22 cellular contexts compared by ENCODE assay signal in the genomic region with DNA sequence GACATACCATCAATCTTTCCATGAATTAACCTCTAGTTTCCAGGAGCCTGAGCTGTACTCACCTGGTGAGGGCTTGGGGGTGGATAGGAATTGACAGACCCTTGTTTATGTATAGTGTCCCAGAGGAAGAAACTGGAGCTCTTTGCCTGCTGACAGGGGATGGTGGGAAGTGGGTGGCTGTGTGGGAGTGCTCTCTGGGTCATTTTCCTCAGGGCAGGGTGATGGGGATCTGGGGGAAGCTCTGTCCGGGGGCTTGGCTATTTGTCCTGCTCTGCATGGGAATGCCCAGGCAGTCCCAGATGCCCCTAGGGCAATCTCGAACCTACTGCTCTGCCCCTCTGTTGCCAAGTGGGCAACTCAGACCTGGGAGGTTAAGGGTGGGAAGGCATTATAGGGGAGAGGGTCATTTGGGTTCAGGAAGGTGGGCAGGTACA. TPM values are rescaled to one million over a fixed set of nuclear protein-coding genes. Genes with fewer than 3 reads are reported as not detected.
DNase-seq lines count a peak whose midpoint lies in the region; ATAC-seq and TF ChIP-seq lines count a peak whose summit lies in the region.
"Had no signal": no experiment of that assay in that cellular context is flagged by ENCODE, and none has a peak within 500 bp of the region (broad histone marks: within the 10 kb centered on the region; RNA-seq: fewer than 3 reads in every experiment).

No MANE protein-coding gene starts in this region.

- H3K27me3 ChIP-seq in hepatocyte (no peaks in the 10 kb centered on the region), mucosa of rectum (ENCODE audit: control insufficient read depth in 2 of 2, insufficient read depth in 2 of 2, low read length in 2 of 2) (no peaks in the 10 kb centered on the region), stomach (no peaks in the 10 kb centered on the region), gastroesophageal sphincter (peaks cover 24% of the 10 kb centered on the region)

- H3K36me3 Mint-ChIP-seq in activated T-helper 17 cell treated with anti-CD3 and anti-CD28 coated beads, Interleukin-2, amount 50 U/mL, for 72 hours (ENCODE audit: low read depth): no peaks in the 10 kb centered on the region
- H3K36me3 Mint-ChIP-seq: IgD-negative memory B cell had no signal

- TF ChIP-seq EP300 in stomach (IDR thresholded peaks at IDR 0.05) (no peak), gastroesophageal sphincter (IDR thresholded peaks at IDR 0.05) (no peak)

- H3K27me3 Mint-ChIP-seq in activated T-helper 17 cell treated with anti-CD3 and anti-CD28 coated beads, Interleukin-2, amount 50 U/mL, for 72 hours: no peaks in the 10 kb centered on the region

- DNase-seq in hepatocyte (ENCODE audit: low spot score) (no peak), stomach (no peak), SHP77 treated with DMSO at 0.1 percent for 48 hours (lab: John Stamatoyannopoulos, UW) (no peak), H4 (ENCODE audit: low spot score) (no peak)
- DNase-seq: BE2C, EL, GF-D8, MV-4-11, NCI-H1105 treated with DMSO at 0.1 percent for 48 hours, NCI-H2081, NCI-H2171 treated with DMSO at 0.1 percent for 48 hours, NCI-H524 treated with DMSO at 0.1 percent for 48 hours, NCI-H82, SJCRH30 had no signal

- H3K4me3 Mint-ChIP-seq in activated T-helper 17 cell treated with anti-CD3 and anti-CD28 coated beads, Interleukin-2, amount 50 U/mL, for 72 hours: no peak overlapping the region
- H3K4me3 Mint-ChIP-seq: IgD-negative memory B cell had no signal

- peak overlapping the region; percentile 78 for H3K27ac ChIP-seq in hepatocyte
- peak overlapping the region; percentile 18 to 23 for H3K27ac ChIP-seq in mucosa of rectum (ENCODE audit: low read depth in 2 of 2, low read length in 2 of 2)
- peak overlapping the region; percentile 8 to 87 (median 69) for H3K27ac ChIP-seq in stomach
- H3K27ac ChIP-seq in gastroesophageal sphincter: no peak overlapping the region
- H3K27ac ChIP-seq: SJCRH30 had no signal

- peaks cover 39% of the 10 kb centered on the region for H3K4me1 ChIP-seq in hepatocyte (ENCODE audit: insufficient read depth)
- H3K4me1 ChIP-seq in mucosa of rectum (ENCODE audit: control insufficient read depth in 2 of 2, insufficient read depth in 2 of 2, low read length in 2 of 2): peaks cover 15 to 44% of the 10 kb centered on the region in 2 donors
- H3K4me1 ChIP-seq in stomach: peaks cover 32 to 52% (median 38%) of the 10 kb centered on the region in 4 donors
- no peaks in the 10 kb centered on the region for H3K4me1 ChIP-seq in gastroesophageal sphincter
- H3K4me1 ChIP-seq: BE2C, HAP-1, SJCRH30 had no signal

- no peaks in the 10 kb centered on the region for H3K79me2 ChIP-seq in hepatocyte

- no peaks in the 10 kb centered on the region for H3K9me2 ChIP-seq in hepatocyte (replicated peaks; ENCODE audit: insufficient read depth)

- no peak overlapping the region for H3K4me3 ChIP-seq in hepatocyte
- H3K4me3 ChIP-seq in mucosa of rectum (ENCODE audit: low read length in 2 of 2): no peak overlapping the region
- no peak overlapping the region for H3K4me3 ChIP-seq in stomach
- no peak overlapping the region for H3K4me3 ChIP-seq in gastroesophageal sphincter
- H3K4me3 ChIP-seq: HAP-1, SJCRH30 had no signal

- H3K9me3 ChIP-seq in hepatocyte (ENCODE audit: low read depth) (no peaks in the 10 kb centered on the region), mucosa of rectum (ENCODE audit: control insufficient read depth in 2 of 2, low read length in 2 of 2) (no peaks in the 10 kb centered on the region), stomach (no peaks in the 10 kb centered on the region), gastroesophageal sphincter (no peaks in the 10 kb centered on the region)
- H3K9me3 ChIP-seq: BE2C, HAP-1, SJCRH30 had no signal

- H3K9ac ChIP-seq in mucosa of rectum (ENCODE audit: low read depth in 1 of 2, low read length in 2 of 2): no peak overlapping the region

- ATAC-seq in activated T-helper 17 cell treated with anti-CD3 and anti-CD28 coated beads, Interleukin-2, amount 50 U/mL, for 72 hours (replicated peaks): no peak
- no peak for ATAC-seq in gastroesophageal sphincter
- no peak for ATAC-seq in GM21526 (IDR thresholded peaks at IDR 0.05; ENCODE audit: low FRiP score, unreplicated experiment)
- ATAC-seq: Panc1 had no signal

- H3K4me1 Mint-ChIP-seq in activated T-helper 17 cell treated with anti-CD3 and anti-CD28 coated beads, Interleukin-2, amount 50 U/mL, for 72 hours: peaks cover 9% of the 10 kb centered on the region

- H3K27ac Mint-ChIP-seq in activated T-helper 17 cell treated with anti-CD3 and anti-CD28 coated beads, Interleukin-2, amount 50 U/mL, for 72 hours: peak overlapping the region; percentile 58

- H4K20me1 ChIP-seq in hepatocyte (ENCODE audit: insufficient read depth, poor library complexity, severe bottlenecking): no peaks in the 10 kb centered on the region

- WGBS in hepatocyte (ENCODE audit: low lambda C conversion rate, missing lambda C conversion rate): 61% methylated on average over 2 of the region's 2 CpGs
- 46 to 71% (median 62%) methylated on average over 2 of the region's 2 CpGs for WGBS in stomach, 5 donors
- WGBS in gastroesophageal sphincter (ENCODE audit: low coverage in 1 of 2), 2 donors: 20 to 31% methylated on average over 2 of the region's 2 CpGs

- H3K9me3 Mint-ChIP-seq in activated T-helper 17 cell treated with anti-CD3 and anti-CD28 coated beads, Interleukin-2, amount 50 U/mL, for 72 hours: no peaks in the 10 kb centered on the region
- H3K9me3 Mint-ChIP-seq: IgD-negative memory B cell had no signal

- intact Hi-C loops in stomach (cut with DNase I; ENCODE audit: low total_unique reads): no loop called here

- TF ChIP-seq POLR2A in stomach (IDR thresholded peaks at IDR 0.05): no peak
- no peak for TF ChIP-seq POLR2A in gastroesophageal sphincter (IDR thresholded peaks at IDR 0.05)

- H3K36me3 ChIP-seq in hepatocyte (replicated peaks; ENCODE audit: insufficient read depth, low read depth) (no peaks in the 10 kb centered on the region), mucosa of rectum (ENCODE audit: control insufficient read depth in 2 of 2, insufficient read depth in 2 of 2, low read length in 2 of 2) (no peaks in the 10 kb centered on the region), stomach (no peaks in the 10 kb centered on the region), gastroesophageal sphincter (no peaks in the 10 kb centered on the region)
- H3K36me3 ChIP-seq: BE2C, HAP-1, SJCRH30 had no signal

- H2AFZ ChIP-seq in hepatocyte: no peak overlapping the region

- TF ChIP-seq CTCF in hepatocyte (IDR thresholded peaks at IDR 0.05; ENCODE audit: poor library complexity) (no peak), stomach (IDR thresholded peaks at IDR 0.05) (no peak), gastroesophageal sphincter (IDR thresholded peaks at IDR 0.05) (no peak)

- H3K4me2 ChIP-seq in hepatocyte: peak overlapping the region; percentile 51

RNA-seq across cellular contexts. Expression of gene DHRS2, which starts 21.8 kb away (rescaled TPM):
- total RNA-seq in activated T-helper 17 cell treated with anti-CD3 and anti-CD28 coated beads, Interleukin-2, amount 50 U/mL, for 72 hours: 10 to 100 TPM in 1 of 2 donors, 1 to 10 TPM in 1; 7.9 to 17.7 TPM
- 10.4 and 13.2 TPM in 2 replicates for total RNA-seq in hepatocyte
- polyA plus RNA-seq in hepatocyte: 14.2 and 15.1 TPM in 2 replicates
- 10 to 100 TPM in 1 of 5 donors, 1 to 10 TPM in 1, not detected in 3; 4.6 to 19.6 TPM for total RNA-seq in stomach
- polyA plus RNA-seq in stomach: 1 to 10 TPM; 3.7 to 9.7 (median 6.7) TPM
- under 1 TPM in 1 of 4 donors, not detected in 3; 0.12 TPM for total RNA-seq in gastroesophageal sphincter
- 15.9 and 17.2 TPM in 2 replicates for total RNA-seq in H4 (2014; rRNA removed; shearing (Covaris generic))
- polyA plus RNA-seq: IgD-negative memory B cell had no signal

RNA-seq across cellular contexts. Expression of gene JPH4, which starts 35.8 kb away (rescaled TPM):
- total RNA-seq in activated T-helper 17 cell treated with anti-CD3 and anti-CD28 coated beads, Interleukin-2, amount 50 U/mL, for 72 hours: not detected
- total RNA-seq in hepatocyte: 2.3 and 2.7 TPM in 2 replicates
- polyA plus RNA-seq in hepatocyte: 1.7 and 2.7 TPM in 2 replicates
- total RNA-seq in stomach: 1 to 10 TPM in 1 of 5 donors, under 1 TPM in 2, not detected in 2; 0.43 to 1.1 (median 0.58) TPM
- polyA plus RNA-seq in stomach: under 1 TPM; 0.15 to 0.50 (median 0.30) TPM
- 1 to 10 TPM in 3 of 4 donors, under 1 TPM in 1; 0.78 to 2.7 (median 1.5) TPM for total RNA-seq in gastroesophageal sphincter
- total RNA-seq in H4 (2014; rRNA removed; shearing (Covaris generic)): not detected in 2 replicates
- total RNA-seq: A673 had no signal

RNA-seq across cellular contexts. Expression of gene AP1G2, which starts 46.8 kb away (rescaled TPM):
- 100 to 1,000 TPM; 199 to 312 TPM for total RNA-seq in activated T-helper 17 cell treated with anti-CD3 and anti-CD28 coated beads, Interleukin-2, amount 50 U/mL, for 72 hours
- total RNA-seq in hepatocyte (87.5 and 114 TPM in 2 replicates), stomach (100 to 1,000 TPM in 4 of 5 donors, 10 to 100 TPM in 1; 39.1 to 531 (median 212) TPM), gastroesophageal sphincter (10 to 100 TPM in 3 of 4 donors, 1 to 10 TPM in 1; 7.2 to 43.1 (median 21.9) TPM)
- polyA plus RNA-seq in hepatocyte (191 and 282 TPM in 2 replicates), stomach (100 to 1,000 TPM in 2 of 3 donors, 10 to 100 TPM in 1; 85.9 to 214 (median 113) TPM)
- 0.06 and 0.43 TPM in 2 replicates for total RNA-seq in H4 (2014; rRNA removed; shearing (Covaris generic))
- total RNA-seq: SJCRH30 had no signal

RNA-seq across cellular contexts. Expression of gene THTPA, which starts 58.3 kb away (rescaled TPM):
- 1 to 10 TPM; 7.3 to 8.7 TPM for total RNA-seq in activated T-helper 17 cell treated with anti-CD3 and anti-CD28 coated beads, Interleukin-2, amount 50 U/mL, for 72 hours
- 13.5 and 20.4 TPM in 2 replicates for total RNA-seq in hepatocyte
- polyA plus RNA-seq in hepatocyte: 14.2 and 15.5 TPM in 2 replicates
- total RNA-seq in stomach: 100 to 1,000 TPM in 1 of 5 donors, 10 to 100 TPM in 3, 1 to 10 TPM in 1; 8.5 to 170 (median 20.6) TPM
- 10 to 100 TPM in 2 of 3 donors, 1 to 10 TPM in 1; 8.6 to 16.7 (median 15.9) TPM for polyA plus RNA-seq in stomach
- 10 to 100 TPM; 17.7 to 28.8 (median 21.3) TPM for total RNA-seq in gastroesophageal sphincter
- 4.0 and 11.8 TPM in 2 replicates for total RNA-seq in H4 (2014; rRNA removed; shearing (Covaris generic))

Comparison
In these comparisons a context has a peak if more than half of its experiments do, and no peak if none do; other contexts are left out.
1. H3K27ac ChIP-seq: peak in hepatocyte (single experiment), mucosa of rectum (2 of 2) and stomach (5 of 5); none in gastroesophageal sphincter (0 of 4).